ENCODE assay signal across 19 cellular contexts in the genomic region with DNA sequence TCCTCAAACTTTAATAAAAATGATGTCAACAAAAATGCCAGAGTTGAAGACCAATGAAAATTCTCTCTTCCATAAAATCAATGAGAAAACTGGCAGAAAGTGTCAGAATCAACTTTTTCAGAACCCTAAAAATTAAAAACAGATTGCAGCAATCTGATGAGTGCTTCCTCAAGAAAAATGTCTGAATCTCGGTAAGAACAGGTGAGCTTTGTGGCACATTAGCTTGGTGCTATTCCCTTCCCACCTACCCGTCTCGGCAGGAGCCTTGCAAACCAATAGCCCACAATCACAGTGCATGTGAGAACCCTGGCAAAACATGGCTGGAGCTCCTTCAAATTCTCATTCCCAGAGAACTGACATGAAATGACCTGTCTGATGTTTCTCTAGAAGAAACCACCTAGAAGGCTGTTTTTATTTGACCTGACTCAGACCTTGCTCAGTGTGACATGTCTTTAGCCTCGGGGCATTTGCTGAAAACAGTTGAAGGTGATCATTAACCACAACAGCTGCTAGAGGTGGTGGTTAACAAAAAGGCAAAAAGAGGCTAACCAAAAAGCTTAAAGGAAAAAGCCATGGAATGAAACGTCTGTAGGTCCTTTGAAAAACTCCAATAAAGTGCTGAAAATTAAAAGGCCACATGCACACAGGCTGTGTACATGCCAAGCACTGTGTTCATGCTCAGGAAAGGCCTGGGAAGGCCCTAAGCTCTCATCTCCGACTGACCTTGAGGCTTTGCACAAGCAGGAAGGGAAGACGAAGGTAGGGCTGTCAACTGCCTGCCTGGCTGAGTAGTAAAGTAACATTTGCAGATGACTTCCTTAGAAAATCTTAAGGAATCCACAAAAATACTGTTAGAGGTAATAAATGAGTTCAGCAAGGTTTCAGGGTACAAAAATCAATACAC.
A peak's percentile ranks its signal among the peaks of the same experiment; 100 is the strongest.
DNase-seq lines count a peak whose midpoint lies in the region; TF ChIP-seq lines count a peak whose summit lies in the region.
"Had no signal": no experiment of that assay in that cellular context is flagged by ENCODE, and none has a peak within 500 bp of the region (broad histone marks: within the 10 kb centered on the region; RNA-seq: fewer than 3 reads in every experiment).

No MANE protein-coding gene starts in this region.

- H3K9me3 ChIP-seq in ovary, result no peaks in the 10 kb centered on the region
- H3K9me3 ChIP-seq: Peyer's patch had no signal

- peak; percentile 82 for DNase-seq in Caki2 (ENCODE audit: low read depth)
- DNase-seq in M059J (ENCODE audit: low read depth), result peak; percentile 92
- DNase-seq in UCSD-AML1 (lab: John Stamatoyannopoulos, UW; ENCODE audit: unreplicated experiment), result peak; percentile 27
- peak; percentile 90 for DNase-seq in kidney tubule cell (ENCODE audit: low spot score)
- DNase-seq in ovary, result no peak
- DNase-seq in NAMALWA (ENCODE audit: low spot score), result no peak
- DNase-seq in NCI-H1048 (lab: John Stamatoyannopoulos, UW), result no peak
- no peak for DNase-seq in T-helper 2 cell
- DNase-seq: activated B cell treated with CpG ODN at 0.5 μM for 24 hours; activated effector memory CD4-positive, alpha-beta T cell treated with anti-CD3 and anti-CD28 coated beads, Interleukin-2, amount 50 U/mL, for 16 hours; amygdala; foreskin melanocyte; HCEC 1CT; IMR-90; NCI-H1694 treated with DMSO at 0.1 percent for 48 hours; NCI-H524; Peyer's patch; right cardiac atrium; stimulated activated CD4-positive, alpha-beta T cell treated with anti-CD3 and anti-CD28 coated beads, Interleukin-1b, Interleukin-23, amount 100 ng/mL, for 48 hours had no signal

- no peak for TF ChIP-seq EP300 in ovary (IDR thresholded peaks at IDR 0.05)

- TF ChIP-seq CTCF in ovary (IDR thresholded peaks at IDR 0.05), result no peak

- in situ Hi-C loops in Caki2 (cut with HindIII; ENCODE audit: low pct_unique_long_range_greater_than_20kb, low sequenced_read_pairs), result no loop called here

- intact Hi-C loops in ovary (cut with DNase I), result no loop called here

- TF ChIP-seq POLR2A in ovary (IDR thresholded peaks at IDR 0.05), result no peak

- H3K27ac ChIP-seq in ovary, result no peak overlapping the region
- H3K27ac ChIP-seq: Peyer's patch had no signal

- H3K4me3 ChIP-seq in ovary, result no peak overlapping the region
- H3K4me3 ChIP-seq: Peyer's patch had no signal

- no peaks in the 10 kb centered on the region for H3K27me3 ChIP-seq in ovary
- H3K27me3 ChIP-seq: Peyer's patch had no signal

- no peaks in the 10 kb centered on the region for H3K36me3 ChIP-seq in ovary
- H3K36me3 ChIP-seq: Peyer's patch had no signal

- H3K4me1 ChIP-seq in ovary (ENCODE audit: insufficient read depth), result no peaks in the 10 kb centered on the region
- H3K4me1 ChIP-seq: Peyer's patch had no signal

- WGBS in ovary, 3 donors, result 52 to 62% (median 58%) methylated on average over 7 of the region's 7 CpGs

Comparison
In these comparisons a context has a peak if more than half of its experiments do, and no peak if none do; other contexts are left out.
1. DNase-seq: peak in Caki2 (single experiment), M059J (single experiment), UCSD-AML1 (single experiment) and kidney tubule cell (single experiment); none in ovary (0 of 5), NAMALWA (single experiment), NCI-H1048 (single experiment) and T-helper 2 cell (0 of 5).